ENCODE assay signal across 13 cellular contexts in genomic region chr14:61285364-61285763, GRCh38.
"Had no signal": no experiment of that assay in that cellular context is flagged by ENCODE, and none has a peak within 500 bp of the region (broad histone marks: within the 10 kb centered on the region; RNA-seq: fewer than 3 reads in every experiment).

No MANE protein-coding gene starts in this region.

- H3K4me2 ChIP-seq: smooth muscle cell had no signal

- H3K27me3 Mint-ChIP-seq: activated CD4-positive, alpha-beta T cell treated with anti-CD3 and anti-CD28 coated beads for 36 hours; activated CD8-positive, alpha-beta T cell treated with anti-CD3 and anti-CD28 coated beads for 36 hours had no signal

- H3K36me3 Mint-ChIP-seq: natural killer cell treated with Interleukin-12 subunit alpha and Interleukin-12 subunit beta and Interleukin-15 and Interleukin-18, amount 100 ng/mL, for 72 hours had no signal

- H3K4me3 ChIP-seq: adrenal gland, esophagus muscularis mucosa, smooth muscle cell, transverse colon had no signal

- H3K27ac Mint-ChIP-seq: activated CD4-positive, alpha-beta T cell treated with anti-CD3 and anti-CD28 coated beads for 36 hours; activated CD8-positive, alpha-beta T cell treated with anti-CD3 and anti-CD28 coated beads for 36 hours; natural killer cell treated with Interleukin-12 subunit alpha and Interleukin-12 subunit beta and Interleukin-15 and Interleukin-18, amount 100 ng/mL, for 72 hours had no signal

- ATAC-seq: activated CD4-positive, alpha-beta T cell treated with anti-CD3 and anti-CD28 coated beads for 36 hours; natural killer cell treated with Interleukin-12 subunit alpha and Interleukin-12 subunit beta and Interleukin-15 and Interleukin-18, amount 100 ng/mL, for 72 hours; stimulated activated naive CD8-positive, alpha-beta T cell treated with anti-CD3 and anti-CD28 coated beads, Interleukin-15, Interleukin-2, amounts not matched to agents 100 U/mL and 50 U/mL, for 24 hours had no signal

- H3K9me3 Mint-ChIP-seq: activated CD8-positive, alpha-beta T cell treated with anti-CD3 and anti-CD28 coated beads for 36 hours; activated T-cell treated with anti-CD3 and anti-CD28 coated beads, Interleukin-2, amount 50 U/mL, for 4 hours; natural killer cell treated with Interleukin-12 subunit alpha and Interleukin-12 subunit beta and Interleukin-15 and Interleukin-18, amount 100 ng/mL, for 72 hours had no signal

- DNase-seq: activated CD4-positive, alpha-beta T cell treated with anti-CD3 and anti-CD28 coated beads for 36 hours; activated CD8-positive, alpha-beta T cell treated with anti-CD3 and anti-CD28 coated beads for 36 hours; activated effector memory CD4-positive, alpha-beta T cell treated with Interleukin-2 at 50 U/mL for 16 hours; activated naive CD4-positive, alpha-beta T cell treated with anti-CD3 and anti-CD28 coated beads, Interleukin-2, amount 50 U/mL, for 16 hours; activated T-cell treated with anti-CD3 and anti-CD28 coated beads, Interleukin-2, amount 50 U/mL, for 4 hours; adrenal gland; right cardiac atrium; stimulated activated naive CD8-positive, alpha-beta T cell treated with anti-CD3 and anti-CD28 coated beads, Interleukin-15, Interleukin-2, amounts not matched to agents 100 U/mL and 50 U/mL, for 24 hours; transverse colon had no signal

- H3K4me3 Mint-ChIP-seq: activated CD4-positive, alpha-beta T cell treated with anti-CD3 and anti-CD28 coated beads for 36 hours; activated CD8-positive, alpha-beta T cell treated with anti-CD3 and anti-CD28 coated beads for 36 hours; activated T-cell treated with anti-CD3 and anti-CD28 coated beads, Interleukin-2, amount 50 U/mL, for 4 hours; natural killer cell treated with Interleukin-12 subunit alpha and Interleukin-12 subunit beta and Interleukin-15 and Interleukin-18, amount 100 ng/mL, for 72 hours had no signal

- H3K36me3 ChIP-seq: adrenal gland, esophagus muscularis mucosa, transverse colon had no signal

- H3K27ac ChIP-seq: esophagus muscularis mucosa, VCaP had no signal

- H3K9me3 ChIP-seq: adrenal gland, esophagus muscularis mucosa, transverse colon had no signal
